Comparison of ENCODE assay signal across 28 cellular contexts in the genomic region with DNA sequence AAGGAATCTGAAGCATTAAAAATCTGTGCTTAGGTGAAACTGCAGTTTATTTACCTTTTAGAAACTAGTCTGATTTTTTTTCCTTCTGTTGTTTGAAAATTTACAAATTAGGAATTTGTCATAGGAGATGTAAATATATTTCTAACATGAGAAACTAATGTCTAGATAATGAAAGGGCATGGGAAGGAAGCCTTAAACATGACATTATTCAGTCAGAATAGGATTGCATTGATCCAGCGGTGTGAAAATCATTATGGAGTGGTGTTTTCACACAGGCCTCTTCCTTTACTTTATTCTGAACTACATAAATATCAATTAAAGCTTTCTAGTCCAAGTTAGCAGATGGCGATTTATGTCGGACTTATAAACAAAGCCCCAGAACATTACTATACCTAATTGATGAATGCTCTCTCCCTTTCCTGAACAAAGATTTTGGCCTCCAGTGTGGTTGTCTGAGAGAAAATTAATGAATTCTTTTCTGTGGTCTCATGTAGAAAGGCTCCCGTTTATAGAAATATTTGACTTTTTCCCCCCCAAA. TPM values are rescaled to one million over a fixed set of nuclear protein-coding genes. Genes with fewer than 3 reads are reported as not detected.
A peak's percentile ranks its signal among the peaks of the same experiment; 100 is the strongest.
DNase-seq lines count a peak whose midpoint lies in the region; ATAC-seq and TF ChIP-seq lines count a peak whose summit lies in the region.
"Had no signal": no experiment of that assay in that cellular context is flagged by ENCODE, and none has a peak within 500 bp of the region (broad histone marks: within the 10 kb centered on the region; RNA-seq: fewer than 3 reads in every experiment).

No MANE protein-coding gene starts in this region.

- H3K9me3 ChIP-seq in smooth muscle cell (replicated peaks; ENCODE audit: low read depth): no peaks in the 10 kb centered on the region
- H3K9me3 ChIP-seq: A549, SJCRH30 had no signal

- peaks cover 7% of the 10 kb centered on the region for H3K36me3 ChIP-seq in smooth muscle cell (ENCODE audit: low read depth)

- WGBS in smooth muscle cell (ENCODE audit: low lambda C conversion rate): 92% methylated on average over 4 of the region's 4 CpGs

- H3F3A ChIP-seq in smooth muscle cell (ENCODE audit: low read depth): peaks cover 52% of the 10 kb centered on the region

- H3K4me1 Mint-ChIP-seq in nephron: peaks cover 73% of the 10 kb centered on the region

- no peaks in the 10 kb centered on the region for H3K27me3 Mint-ChIP-seq in nephron (ENCODE audit: low read depth)
- H3K27me3 Mint-ChIP-seq: CD4-positive, alpha-beta T cell had no signal

- no peaks in the 10 kb centered on the region for H3K9me3 Mint-ChIP-seq in nephron
- H3K9me3 Mint-ChIP-seq: CD4-positive, alpha-beta T cell; GM23338; H9 had no signal

- peak overlapping the region; percentile 48 to 49 (median 49) for H3K27ac Mint-ChIP-seq in nephron
- H3K27ac Mint-ChIP-seq: CD4-positive, alpha-beta T cell; GM23338; H9 had no signal

- H3K4me2 ChIP-seq in smooth muscle cell: peak overlapping the region; percentile 19
- H3K4me2 ChIP-seq: A549; BLaER1 treated with 17β-estradiol and CSF1 and Interleukin-3, amounts not matched to agents 10 nM and 100 nM; GM23338 had no signal

- H3K27ac ChIP-seq in smooth muscle cell (ENCODE audit: low read depth): peak overlapping the region; percentile 96
- H3K27ac ChIP-seq: A549; BLaER1 treated with 17β-estradiol and CSF1 and Interleukin-3, amounts not matched to agents 10 nM and 100 nM; SJCRH30 had no signal

- TF ChIP-seq CTCF in nephron (IDR thresholded peaks at IDR 0.05; ENCODE audit: unreplicated experiment in 3 of 3) (no peak), smooth muscle cell (IDR thresholded peaks at IDR 0.05; ENCODE audit: borderline replicate concordance, insufficient read depth, poor library complexity, severe bottlenecking) (no peak)

- H3K36me3 Mint-ChIP-seq in nephron (ENCODE audit: low read depth): peaks cover 24% of the 10 kb centered on the region

- no peak overlapping the region for H3K4me3 Mint-ChIP-seq in nephron
- H3K4me3 Mint-ChIP-seq: CD4-positive, alpha-beta T cell; H9 had no signal

- no peak overlapping the region for H2AFZ ChIP-seq in smooth muscle cell (ENCODE audit: low read depth)
- H2AFZ ChIP-seq: GM23338 had no signal

- H3K4me3 ChIP-seq in smooth muscle cell: no peak overlapping the region
- H3K4me3 ChIP-seq: A549; BLaER1 treated with 17β-estradiol and CSF1 and Interleukin-3, amounts not matched to agents 10 nM and 100 nM; GM23338; SJCRH30 had no signal

- ATAC-seq in GM19328 (IDR thresholded peaks at IDR 0.05; ENCODE audit: unreplicated experiment): no peak
- ATAC-seq in GM18861 (IDR thresholded peaks at IDR 0.05; ENCODE audit: unreplicated experiment): no peak
- no peak for ATAC-seq in GM21423 (IDR thresholded peaks at IDR 0.05; ENCODE audit: unreplicated experiment)
- ATAC-seq: A549, GM23338, PC-3, Right ventricle myocardium inferior, SK-N-SH treated with all-trans-retinoic acid at 6 μM for 48 hours had no signal

- H3K27me3 ChIP-seq in smooth muscle cell (ENCODE audit: low read depth): no peaks in the 10 kb centered on the region
- H3K27me3 ChIP-seq: BLaER1 treated with 17β-estradiol and CSF1 and Interleukin-3, amounts not matched to agents 10 nM and 100 nM; SJCRH30 had no signal

- peaks cover 99% of the 10 kb centered on the region for H4K20me1 ChIP-seq in smooth muscle cell (ENCODE audit: low read depth)

- no peak overlapping the region for H3K9ac ChIP-seq in smooth muscle cell (ENCODE audit: low read depth)
- H3K9ac ChIP-seq: BLaER1 treated with 17β-estradiol and CSF1 and Interleukin-3, amounts not matched to agents 10 nM and 100 nM had no signal

- peaks cover 99% of the 10 kb centered on the region for H3K79me2 ChIP-seq in smooth muscle cell (ENCODE audit: low read depth)

- peaks cover 17% of the 10 kb centered on the region for H3K4me1 ChIP-seq in smooth muscle cell (ENCODE audit: low read depth)

- peak; percentile 38 for DNase-seq in DMS 273 (lab: John Stamatoyannopoulos, UW; ENCODE audit: unreplicated experiment)
- peak; percentile 82 for DNase-seq in NCI-H69 (lab: John Stamatoyannopoulos, UW)
- DNase-seq in smooth muscle cell (lab: John Stamatoyannopoulos, UW; ENCODE audit: unreplicated experiment): no peak
- DNase-seq: AML-193; CD4-positive, alpha-beta T cell; DMS79 treated with DMSO at 0.1 percent for 48 hours; GF-D8; H9; NCI-H1048; NCI-H1436; NCI-H187; NCI-H2081 treated with DMSO at 0.1 percent for 48 hours; NCI-H2171; NCI-H226; NCI-H510A treated with DMSO at 0.1 percent for 48 hours; NCI-H748 treated with DMSO at 0.1 percent for 48 hours; NK-92 treated with Interleukin-12 subunit alpha and Interleukin-12 subunit beta, amount 100 ng/mL, for 24 hours; PC-3; SJCRH30 had no signal

RNA-seq across cellular contexts. Expression of gene FNDC3B, which starts 37.9 kb away (rescaled TPM):
- 265 and 294 TPM in 2 replicates for total RNA-seq in smooth muscle cell
- polyA plus RNA-seq in smooth muscle cell: 149 and 161 TPM in 2 replicates
